In the genomic region with DNA sequence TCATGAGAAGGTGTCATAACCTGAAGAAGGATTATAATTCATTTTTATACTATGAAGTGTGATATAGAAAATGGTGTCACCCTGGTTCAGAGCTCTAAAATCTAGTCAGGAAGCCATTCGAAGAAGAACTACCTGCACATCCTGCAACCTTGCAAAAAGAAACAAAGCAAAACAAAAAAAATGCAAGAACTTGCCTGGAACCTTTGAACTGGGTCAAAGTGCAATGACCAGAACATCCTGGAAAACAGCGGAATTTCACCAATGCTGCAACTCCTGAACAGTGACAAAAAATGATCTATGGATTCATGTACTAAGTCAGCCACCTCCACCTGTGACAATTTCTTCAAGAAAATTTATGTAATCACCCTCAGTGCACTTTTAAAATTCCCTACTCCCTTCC, we compare ENCODE assay signal across 26 cellular contexts.
"Had no signal": no experiment of that assay in that cellular context is flagged by ENCODE, and none has a peak within 500 bp of the region (broad histone marks: within the 10 kb centered on the region; RNA-seq: fewer than 3 reads in every experiment).

No MANE protein-coding gene starts in this region.

- ATAC-seq: esophagus mucosa, gastrocnemius medialis, heart right ventricle, left cardiac atrium, lower lobe of right lung, mucosa of descending colon had no signal

- H3K9me3 ChIP-seq: esophagus squamous epithelium, gastrocnemius medialis, heart right ventricle, left ventricle myocardium inferior, lower lobe of right lung, mucosa of descending colon had no signal

- H3K27me3 ChIP-seq: esophagus squamous epithelium, gastrocnemius medialis had no signal

- H3K4me3 ChIP-seq: coronary artery, dorsolateral prefrontal cortex, esophagus squamous epithelium, gastrocnemius medialis, heart right ventricle, left ventricle myocardium inferior, lower lobe of right lung, mucosa of descending colon had no signal

- H3K4me1 Mint-ChIP-seq: naive B cell had no signal

- H3K27me3 Mint-ChIP-seq: naive B cell had no signal

- FAIRE-seq: colon, islet of Langerhans, keratinocyte had no signal

- H3K36me3 ChIP-seq: esophagus squamous epithelium, gastrocnemius medialis, heart right ventricle, left ventricle myocardium inferior, lower lobe of right lung had no signal

- H3K4me3 Mint-ChIP-seq: mesothelial cell of epicardium, naive B cell had no signal

- H3K9me3 Mint-ChIP-seq: mesothelial cell of epicardium had no signal

- H3K4me1 ChIP-seq: esophagus squamous epithelium, gastrocnemius medialis, heart right ventricle, left ventricle myocardium inferior, lower lobe of right lung had no signal

- H3K27ac ChIP-seq: coronary artery, dorsolateral prefrontal cortex, epithelial cell of prostate, esophagus squamous epithelium, gastrocnemius medialis, heart right ventricle, left ventricle myocardium inferior, lower lobe of right lung had no signal

- H3K27ac Mint-ChIP-seq: mesothelial cell of epicardium, naive B cell had no signal

- H3K36me3 Mint-ChIP-seq: mesothelial cell of epicardium, naive B cell had no signal

- DNase-seq: dermis blood vessel endothelial cell; dorsolateral prefrontal cortex; effector CD4-positive, alpha-beta T cell; effector memory CD4-positive, alpha-beta T cell; erythroblast; esophagus squamous epithelium; foreskin fibroblast; foreskin melanocyte; gastrocnemius medialis; glutamatergic neuron; head of caudate nucleus; heart right ventricle; hippocampal formation; left cardiac atrium; left ventricle myocardium inferior; lower lobe of right lung; mesenchymal stem cell; mucosa of descending colon; naive B cell had no signal
